Comparison of ENCODE assay signal across 1 cellular context in genomic region chr2:2743164-2743571, GRCh38.
TF ChIP-seq lines count a peak whose summit lies in the region.

No MANE protein-coding gene starts in this region.

TF ChIP-seq in GM23338, 12 proteins besides CTCF, POLR2A, EP300 and RAD21 (continued from another document):
- no peak for TF ChIP-seq ZNF331 (CRISPR knock-in tag; IDR thresholded peaks at IDR 0.05; ENCODE audit: low read depth)
